10 cellular contexts compared by ENCODE assay signal in the genomic region with DNA sequence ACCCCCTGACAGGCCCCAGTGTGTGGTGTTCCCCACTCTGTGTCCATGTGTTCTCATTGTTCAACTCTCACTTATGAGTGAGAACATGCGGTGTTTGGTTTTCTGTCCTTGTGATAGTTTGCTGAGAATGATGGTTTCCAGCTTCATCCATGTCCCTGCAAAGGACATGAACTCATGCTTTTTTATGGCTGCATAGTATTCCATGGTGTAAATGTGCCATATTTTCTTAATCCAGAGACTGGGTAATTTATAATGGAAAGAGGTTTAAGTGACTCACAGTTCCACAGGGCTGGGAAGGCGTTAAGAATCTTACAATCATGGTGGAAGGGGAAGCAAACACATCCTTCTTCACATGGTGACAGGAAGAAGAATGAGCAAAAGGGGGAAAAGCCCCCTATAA. TPM values are rescaled to one million over a fixed set of nuclear protein-coding genes. Genes with fewer than 3 reads are reported as not detected.
"Had no signal": no experiment of that assay in that cellular context is flagged by ENCODE, and none has a peak within 500 bp of the region (broad histone marks: within the 10 kb centered on the region; RNA-seq: fewer than 3 reads in every experiment).

No MANE protein-coding gene starts in this region.

RNA-seq across cellular contexts. Expression of a gene that starts 17.0 kb away (rescaled TPM):
- total RNA-seq: OCI-LY7, PC-3, PC-9, Peyer's patch, Right ventricle myocardium inferior, Right ventricle myocardium superior, RPMI7951, SJCRH30, SJSA1, SK-MEL-5 had no signal
